14 cellular contexts compared by ENCODE assay signal in the genomic region with DNA sequence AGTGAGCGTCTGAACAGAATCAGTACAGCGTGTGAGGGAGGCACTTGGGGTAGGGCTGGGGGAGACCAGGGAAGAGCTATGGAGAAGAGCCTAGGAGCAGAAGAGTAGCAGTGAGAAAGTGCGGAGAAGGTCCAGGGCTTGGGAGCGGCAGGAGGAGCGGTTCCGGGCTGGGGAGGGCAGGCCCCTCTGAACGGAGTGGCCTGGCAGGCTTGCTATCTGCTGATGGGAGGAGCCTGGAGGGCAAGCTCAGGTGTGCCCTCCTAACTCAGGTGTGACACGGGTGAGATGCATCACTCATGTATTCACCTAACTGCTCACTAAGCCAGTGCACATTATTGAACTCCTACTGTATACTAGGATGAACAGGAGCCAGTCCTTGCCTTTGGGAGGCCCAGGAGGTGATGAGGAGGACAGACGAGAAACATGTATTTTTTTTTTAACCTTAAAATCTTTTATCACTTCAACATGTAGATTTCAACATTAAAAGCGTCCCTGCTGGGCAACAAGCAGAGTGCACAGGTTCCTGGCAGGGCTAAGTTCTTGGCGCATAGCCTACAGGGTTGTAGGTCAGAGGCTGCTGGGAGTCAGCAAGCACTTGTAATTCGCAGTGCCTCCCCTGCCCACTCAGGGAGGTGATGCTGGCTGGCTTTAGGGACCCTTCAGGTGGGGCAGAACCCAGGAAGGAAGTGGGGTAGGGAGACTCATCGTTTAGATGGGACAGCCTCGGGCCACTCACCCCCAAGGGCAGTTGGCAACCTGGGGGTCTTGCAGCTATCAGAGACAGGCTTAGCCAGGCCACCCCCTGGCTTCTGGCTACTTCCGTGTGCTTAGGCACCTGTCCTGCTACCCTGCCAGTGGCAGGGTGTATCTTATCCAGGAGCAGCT. TPM values are rescaled to one million over a fixed set of nuclear protein-coding genes. Genes with fewer than 3 reads are reported as not detected.
A peak's percentile ranks its signal among the peaks of the same experiment; 100 is the strongest.
DNase-seq lines count a peak whose midpoint lies in the region; ATAC-seq and TF ChIP-seq lines count a peak whose summit lies in the region.
"Had no signal": no experiment of that assay in that cellular context is flagged by ENCODE, and none has a peak within 500 bp of the region (broad histone marks: within the 10 kb centered on the region; RNA-seq: fewer than 3 reads in every experiment).

No MANE protein-coding gene starts in this region.

- no peak overlapping the region for H3K27ac Mint-ChIP-seq in CD8-positive, alpha-beta memory T cell
- H3K27ac Mint-ChIP-seq: activated CD4-positive, alpha-beta T cell treated with anti-CD3 and anti-CD28 coated beads, Interleukin-2, amount 10 ng/mL, durations not matched to agents 24 days and 14 days had no signal

- TF ChIP-seq CTCF in mucosa of descending colon (IDR thresholded peaks at IDR 0.05): no peak
- no peak for TF ChIP-seq CTCF in tibial nerve (IDR thresholded peaks at IDR 0.05)

- H3K4me1 ChIP-seq in mucosa of descending colon (ENCODE audit: low read depth): no peaks in the 10 kb centered on the region
- H3K4me1 ChIP-seq in tibial nerve: peaks cover 0 to 62% (median 29%) of the 10 kb centered on the region in 4 donors
- no peaks in the 10 kb centered on the region for H3K4me1 ChIP-seq in CD8-positive, alpha-beta memory T cell (ENCODE audit: insufficient read depth, low read length)

- 68 to 78% methylated on average over 14 of the region's 15 CpGs for WGBS in tibial nerve, 2 donors

- H3K9me3 Mint-ChIP-seq in CD8-positive, alpha-beta memory T cell: no peaks in the 10 kb centered on the region
- H3K9me3 Mint-ChIP-seq: activated CD4-positive, alpha-beta T cell treated with anti-CD3 and anti-CD28 coated beads, Interleukin-2, amount 10 ng/mL, durations not matched to agents 24 days and 14 days; central memory CD8-positive, alpha-beta T cell had no signal

- H3K36me3 ChIP-seq in mucosa of descending colon (ENCODE audit: low read depth): no peaks in the 10 kb centered on the region
- no peaks in the 10 kb centered on the region for H3K36me3 ChIP-seq in tibial nerve
- no peaks in the 10 kb centered on the region for H3K36me3 ChIP-seq in CD8-positive, alpha-beta memory T cell (ENCODE audit: insufficient read depth, low read length)

- H3K4me3 ChIP-seq in mucosa of descending colon (no peak overlapping the region), tibial nerve (no peak overlapping the region)
- no peak overlapping the region for H3K4me3 ChIP-seq in CD8-positive, alpha-beta memory T cell (ENCODE audit: low read length)

- H3K9me3 ChIP-seq in mucosa of descending colon (no peaks in the 10 kb centered on the region), tibial nerve (no peaks in the 10 kb centered on the region)
- no peaks in the 10 kb centered on the region for H3K9me3 ChIP-seq in CD8-positive, alpha-beta memory T cell (ENCODE audit: low read length)

- H3K36me3 Mint-ChIP-seq in CD8-positive, alpha-beta memory T cell: no peaks in the 10 kb centered on the region

- H3K4me3 Mint-ChIP-seq in CD8-positive, alpha-beta memory T cell: no peak overlapping the region
- H3K4me3 Mint-ChIP-seq: activated CD4-positive, alpha-beta T cell treated with anti-CD3 and anti-CD28 coated beads, Interleukin-2, amount 10 ng/mL, durations not matched to agents 24 days and 14 days; central memory CD8-positive, alpha-beta T cell had no signal

- H3K27me3 ChIP-seq in tibial nerve: no peaks in the 10 kb centered on the region
- H3K27me3 ChIP-seq in CD8-positive, alpha-beta memory T cell (ENCODE audit: insufficient read depth, low read length, poor library complexity, severe bottlenecking): no peaks in the 10 kb centered on the region

- no peak for TF ChIP-seq POLR2A in tibial nerve (IDR thresholded peaks at IDR 0.05)

- POLR2A ChIA-PET in CD8-positive, alpha-beta memory T cell (lab: Charles Lee): no interaction called here

- no peak for TF ChIP-seq EP300 in tibial nerve (IDR thresholded peaks at IDR 0.05)

- H3K4me1 Mint-ChIP-seq in CD8-positive, alpha-beta memory T cell: peaks cover 5 to 6% (median 6%) of the 10 kb centered on the region in 3 donors

- peak; percentile 32 for ATAC-seq in mucosa of descending colon

- intact Hi-C loops in mucosa of descending colon (cut with DNase I, micrococcal nuclease): no loop called here

- DNase-seq in NCI-H2029 treated with DMSO at 0.1 percent for 48 hours (lab: John Stamatoyannopoulos, UW): peak; percentile 21
- DNase-seq in mucosa of descending colon: no peak
- DNase-seq in tibial nerve (ENCODE audit: low spot score in 2 of 2): peak; percentile 69 to 84
- DNase-seq in NCI-H2107 (lab: John Stamatoyannopoulos, UW): no peak
- no peak for DNase-seq in NCI-H774 (lab: John Stamatoyannopoulos, UW)
- no peak for DNase-seq in CD8-positive, alpha-beta memory T cell
- DNase-seq: activated CD4-positive, alpha-beta T cell treated with anti-CD3 and anti-CD28 coated beads, Interleukin-2, amount 10 ng/mL, durations not matched to agents 24 days and 14 days; activated gamma-delta T cell; GOT3; stimulated activated naive CD4-positive, alpha-beta T cell; T-helper 1 cell had no signal

- CTCF ChIA-PET in CD8-positive, alpha-beta memory T cell (lab: Charles Lee): no interaction called here

- H3K27ac ChIP-seq in cingulate gyrus (ENCODE audit: low read depth, low read length): peak overlapping the region; percentile 86
- H3K27ac ChIP-seq in tibial nerve: peak overlapping the region; percentile 70 to 96 (median 91)
- H3K27ac ChIP-seq in CD8-positive, alpha-beta memory T cell (ENCODE audit: low read depth, low read length): no peak overlapping the region

- peaks cover 13 to 61% of the 10 kb centered on the region in 2 donors for H3K27me3 Mint-ChIP-seq in CD8-positive, alpha-beta memory T cell

RNA-seq across cellular contexts. Expression of a gene that starts 55.5 kb away (rescaled TPM):
- 10 to 100 TPM in 1 of 3 donors, 1 to 10 TPM in 2; 2.6 to 36.0 (median 3.9) TPM for total RNA-seq in mucosa of descending colon
- total RNA-seq in tibial nerve: 10 to 100 TPM; 30.0 to 47.0 (median 36.0) TPM
- total RNA-seq in CD8-positive, alpha-beta memory T cell: 1 to 10 TPM; 1.2 to 1.5 TPM
- 1.3 TPM for polyA plus RNA-seq in CD8-positive, alpha-beta memory T cell
- total RNA-seq: OCI-LY7 had no signal

Comparison
In these comparisons a context has a peak if more than half of its experiments do, and no peak if none do; other contexts are left out.
1. DNase-seq: peak in NCI-H2029 treated with DMSO at 0.1 percent for 48 hours (single experiment) and tibial nerve (2 of 2); none in mucosa of descending colon (0 of 3), NCI-H2107 (single experiment), NCI-H774 (single experiment) and CD8-positive, alpha-beta memory T cell (0 of 5).